ENCODE assay signal across 15 cellular contexts in genomic region chr14:61712137-61712536, GRCh38. TPM values are rescaled to one million over a fixed set of nuclear protein-coding genes. Genes with fewer than 3 reads are reported as not detected.
DNase-seq lines count a peak whose midpoint lies in the region; ATAC-seq, FAIRE-seq and TF ChIP-seq lines count a peak whose summit lies in the region.
"Had no signal": no experiment of that assay in that cellular context is flagged by ENCODE, and none has a peak within 500 bp of the region (broad histone marks: within the 10 kb centered on the region; RNA-seq: fewer than 3 reads in every experiment).

No MANE protein-coding gene starts in this region.

- CTCF ChIA-PET in activated naive CD4-positive, alpha-beta T cell treated with anti-CD3 and anti-CD28 coated beads, Interleukin-2, amount 10 ng/mL, durations not matched to agents 7 days and 5 days (lab: Charles Lee): no interaction called here

- peaks cover 70% of the 10 kb centered on the region for H3K36me3 ChIP-seq in RWPE2 (ENCODE audit: low read depth)
- H3K36me3 ChIP-seq: BE2C had no signal

- no peak for DNase-seq in activated naive CD4-positive, alpha-beta T cell treated with anti-CD3 and anti-CD28 coated beads, Interleukin-2, amount 50 U/mL, for 72 hours (ENCODE audit: low spot score in 2 of 2)
- DNase-seq in activated naive CD4-positive, alpha-beta T cell treated with anti-CD3 and anti-CD28 coated beads, Interleukin-2, amount 10 ng/mL, durations not matched to agents 7 days and 5 days: no peak
- DNase-seq in RWPE2 (ENCODE audit: low spot score): no peak
- peak; percentile 35 for DNase-seq in fibroblast of pulmonary artery (ENCODE audit: low read depth)
- no peak for DNase-seq in stimulated activated naive CD8-positive, alpha-beta T cell treated with anti-CD3 and anti-CD28 coated beads, Interleukin-15, amount 100 ng/mL, for 72 hours
- DNase-seq in GM12892 (ENCODE audit: insufficient read length): no peak
- DNase-seq: activated CD4-positive, CD25-positive, alpha-beta regulatory T cell treated with anti-CD3 and anti-CD28 coated beads, Interleukin-2, amount 50 U/mL, for 72 hours; BE2C; dorsolateral prefrontal cortex; GDM1; left colon; NCI-H187 had no signal

- peaks cover 0 to 9% of the 10 kb centered on the region in 2 donors for H3K36me3 Mint-ChIP-seq in activated naive CD4-positive, alpha-beta T cell treated with anti-CD3 and anti-CD28 coated beads, Interleukin-2, amount 50 U/mL, for 72 hours
- H3K36me3 Mint-ChIP-seq in activated naive CD4-positive, alpha-beta T cell treated with anti-CD3 and anti-CD28 coated beads, Interleukin-2, amount 10 ng/mL, durations not matched to agents 7 days and 5 days: peaks cover 20% of the 10 kb centered on the region

- peak overlapping the region; percentile 24 to 32 for H3K27ac Mint-ChIP-seq in activated naive CD4-positive, alpha-beta T cell treated with anti-CD3 and anti-CD28 coated beads, Interleukin-2, amount 50 U/mL, for 72 hours
- H3K27ac Mint-ChIP-seq in activated naive CD4-positive, alpha-beta T cell treated with anti-CD3 and anti-CD28 coated beads, Interleukin-2, amount 10 ng/mL, durations not matched to agents 7 days and 5 days: no peak overlapping the region
- no peak overlapping the region for H3K27ac Mint-ChIP-seq in stimulated activated naive CD8-positive, alpha-beta T cell treated with anti-CD3 and anti-CD28 coated beads, Interleukin-15, amount 100 ng/mL, for 72 hours

- TF ChIP-seq CTCF in RWPE2 (IDR thresholded peaks at IDR 0.05; ENCODE audit: poor library complexity, severe bottlenecking) (no peak), fibroblast of pulmonary artery (IDR thresholded peaks at IDR 0.05; ENCODE audit: low read length, missing control alignments) (no peak)

- H3K4me1 ChIP-seq in RWPE2 (ENCODE audit: insufficient read depth, poor library complexity, severe bottlenecking): peaks cover 73% of the 10 kb centered on the region

- no peaks in the 10 kb centered on the region for H3K27me3 Mint-ChIP-seq in activated naive CD4-positive, alpha-beta T cell treated with anti-CD3 and anti-CD28 coated beads, Interleukin-2, amount 10 ng/mL, durations not matched to agents 7 days and 5 days
- H3K27me3 Mint-ChIP-seq in stimulated activated naive CD8-positive, alpha-beta T cell treated with anti-CD3 and anti-CD28 coated beads, Interleukin-15, amount 100 ng/mL, for 72 hours: no peaks in the 10 kb centered on the region

- H3K4me3 ChIP-seq in RWPE2 (ENCODE audit: severe bottlenecking): peak overlapping the region; percentile 2
- peak overlapping the region; percentile 43 for H3K4me3 ChIP-seq in fibroblast of pulmonary artery (replicated peaks; ENCODE audit: low read depth, low read length)
- H3K4me3 ChIP-seq: dorsolateral prefrontal cortex, K562 had no signal

- no peaks in the 10 kb centered on the region for H3K27me3 ChIP-seq in RWPE2 (ENCODE audit: insufficient read depth, poor library complexity, severe bottlenecking)
- H3K27me3 ChIP-seq: BE2C, dorsolateral prefrontal cortex had no signal

- no peak overlapping the region for H3K4me3 Mint-ChIP-seq in activated naive CD4-positive, alpha-beta T cell treated with anti-CD3 and anti-CD28 coated beads, Interleukin-2, amount 10 ng/mL, durations not matched to agents 7 days and 5 days
- peak overlapping the region; percentile 2 to 46 for H3K4me3 Mint-ChIP-seq in stimulated activated naive CD8-positive, alpha-beta T cell treated with anti-CD3 and anti-CD28 coated beads, Interleukin-15, amount 100 ng/mL, for 72 hours

- ATAC-seq in activated naive CD4-positive, alpha-beta T cell treated with anti-CD3 and anti-CD28 coated beads, Interleukin-2, amount 50 U/mL, for 72 hours: peak; percentile 57 to 59
- ATAC-seq in RWPE2 (ENCODE audit: low read depth) (0 out of 3 replicates have a peak, but pooled peaks have one; percentile 2), GM19023 (IDR thresholded peaks at IDR 0.05; ENCODE audit: unreplicated experiment) (no peak), HG02870 (IDR thresholded peaks at IDR 0.05; ENCODE audit: unreplicated experiment) (no peak)
- ATAC-seq in stimulated activated naive CD8-positive, alpha-beta T cell treated with anti-CD3 and anti-CD28 coated beads, Interleukin-15, amount 100 ng/mL, for 72 hours: peak; percentile 42

- no peak for TF ChIP-seq POLR2A in GM12892 (IDR thresholded peaks at IDR 0.05; ENCODE audit: low read depth, low read length)

- no peaks in the 10 kb centered on the region for H3K9me3 Mint-ChIP-seq in activated naive CD4-positive, alpha-beta T cell treated with anti-CD3 and anti-CD28 coated beads, Interleukin-2, amount 50 U/mL, for 72 hours
- peaks cover 2% of the 10 kb centered on the region for H3K9me3 Mint-ChIP-seq in activated naive CD4-positive, alpha-beta T cell treated with anti-CD3 and anti-CD28 coated beads, Interleukin-2, amount 10 ng/mL, durations not matched to agents 7 days and 5 days
- H3K9me3 Mint-ChIP-seq in stimulated activated naive CD8-positive, alpha-beta T cell treated with anti-CD3 and anti-CD28 coated beads, Interleukin-15, amount 100 ng/mL, for 72 hours: no peaks in the 10 kb centered on the region

- H3K27ac ChIP-seq in RWPE2 (ENCODE audit: poor library complexity, severe bottlenecking): peak overlapping the region; percentile 46
- H3K27ac ChIP-seq: dorsolateral prefrontal cortex had no signal

- no peaks in the 10 kb centered on the region for H3K9me3 ChIP-seq in RWPE2 (ENCODE audit: severe bottlenecking)
- H3K9me3 ChIP-seq: BE2C had no signal

- H3K4me1 Mint-ChIP-seq in activated naive CD4-positive, alpha-beta T cell treated with anti-CD3 and anti-CD28 coated beads, Interleukin-2, amount 10 ng/mL, durations not matched to agents 7 days and 5 days: peaks cover 84% of the 10 kb centered on the region
- peaks cover 82% of the 10 kb centered on the region for H3K4me1 Mint-ChIP-seq in stimulated activated naive CD8-positive, alpha-beta T cell treated with anti-CD3 and anti-CD28 coated beads, Interleukin-15, amount 100 ng/mL, for 72 hours

- no peak for FAIRE-seq in GM12892 (lab: Jason Lieb, UNC)

RNA-seq across cellular contexts. Expression of gene HIF1A, which starts 16.8 kb away (rescaled TPM):
- 100 to 1,000 TPM; 165 to 170 TPM for total RNA-seq in activated naive CD4-positive, alpha-beta T cell treated with anti-CD3 and anti-CD28 coated beads, Interleukin-2, amount 50 U/mL, for 72 hours
- polyA plus RNA-seq in GM12892 (2012; ENCODE audit: missing spikeins): 46.9 TPM

RNA-seq across cellular contexts. Expression of gene SNAPC1, which starts 50.1 kb away (rescaled TPM):
- total RNA-seq in activated naive CD4-positive, alpha-beta T cell treated with anti-CD3 and anti-CD28 coated beads, Interleukin-2, amount 50 U/mL, for 72 hours: 10 to 100 TPM; 10.5 to 11.4 TPM
- polyA plus RNA-seq in GM12892 (2012; ENCODE audit: missing spikeins): 9.9 TPM

Comparison
In these comparisons a context has a peak if more than half of its experiments do, and no peak if none do; other contexts are left out.
1. H3K27ac Mint-ChIP-seq: peak in activated naive CD4-positive, alpha-beta T cell treated with anti-CD3 and anti-CD28 coated beads, Interleukin-2, amount 50 U/mL, for 72 hours (2 of 2); none in activated naive CD4-positive, alpha-beta T cell treated with anti-CD3 and anti-CD28 coated beads, Interleukin-2, amount 10 ng/mL, durations not matched to agents 7 days and 5 days (single experiment) and stimulated activated naive CD8-positive, alpha-beta T cell treated with anti-CD3 and anti-CD28 coated beads, Interleukin-15, amount 100 ng/mL, for 72 hours (0 of 2).
2. ATAC-seq: peak in activated naive CD4-positive, alpha-beta T cell treated with anti-CD3 and anti-CD28 coated beads, Interleukin-2, amount 50 U/mL, for 72 hours (2 of 2), RWPE2 (single experiment) and stimulated activated naive CD8-positive, alpha-beta T cell treated with anti-CD3 and anti-CD28 coated beads, Interleukin-15, amount 100 ng/mL, for 72 hours (single experiment); none in GM19023 (single experiment) and HG02870 (single experiment).